11 cellular contexts compared by ENCODE assay signal in the genomic region with DNA sequence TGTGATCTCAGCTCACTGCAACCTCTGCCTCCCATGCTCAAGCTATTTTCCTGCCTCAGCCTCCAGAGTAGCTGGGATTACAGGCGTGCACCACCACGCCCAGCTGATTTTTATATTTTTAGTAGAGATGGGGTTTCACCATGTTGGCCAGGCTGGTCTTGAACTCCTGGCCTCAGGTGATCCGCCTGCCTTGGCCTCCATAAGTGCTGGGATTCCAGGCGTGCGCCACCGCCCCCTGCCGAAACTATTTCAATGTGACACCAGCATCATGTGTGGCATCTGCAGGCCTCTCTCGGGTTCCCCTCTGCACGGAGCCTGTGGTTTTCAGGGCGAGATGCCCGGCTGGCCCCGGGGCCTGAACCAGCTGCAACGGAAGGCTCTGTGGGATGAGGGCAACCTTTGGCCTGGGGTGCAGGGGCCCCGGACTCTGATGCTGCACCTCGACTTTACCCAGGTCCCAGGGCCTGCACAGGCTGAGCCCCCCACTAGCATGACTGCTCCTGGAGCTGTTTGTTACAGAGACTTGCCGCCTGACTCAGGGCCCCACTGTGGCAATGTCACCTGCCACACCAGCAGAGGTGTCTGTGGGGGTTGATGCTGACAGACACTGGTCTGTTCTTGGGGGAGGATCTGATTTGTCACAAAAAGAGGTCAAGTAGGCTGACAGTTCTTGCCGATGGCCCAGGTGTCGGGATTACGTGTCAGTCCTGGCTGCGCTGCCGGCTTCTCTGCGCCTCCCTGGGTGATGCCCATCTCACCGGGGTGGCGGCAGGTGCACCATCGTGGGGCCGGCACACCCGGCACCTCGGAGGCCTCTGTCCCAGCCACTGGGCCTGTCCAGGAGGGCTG. TPM values are rescaled to one million over a fixed set of nuclear protein-coding genes. Genes with fewer than 3 reads are reported as not detected.
A peak's percentile ranks its signal among the peaks of the same experiment; 100 is the strongest.
DNase-seq lines count a peak whose midpoint lies in the region; ATAC-seq and FAIRE-seq lines count a peak whose summit lies in the region.
"Had no signal": no experiment of that assay in that cellular context is flagged by ENCODE, and none has a peak within 500 bp of the region (broad histone marks: within the 10 kb centered on the region; RNA-seq: fewer than 3 reads in every experiment).

No MANE protein-coding gene starts in this region.

- no peaks in the 10 kb centered on the region for H3K9me3 Mint-ChIP-seq in memory B cell

- H3K27me3 Mint-ChIP-seq in memory B cell: peaks cover 14% of the 10 kb centered on the region

- no peak overlapping the region for H3K27ac Mint-ChIP-seq in memory B cell

- no peaks in the 10 kb centered on the region for H3K9me3 ChIP-seq in BLaER1

- H4K20me1 ChIP-seq in BLaER1: no peaks in the 10 kb centered on the region; the same call in 1 of the 2 replicates

- H3K4me1 ChIP-seq in BLaER1: peaks cover 81% of the 10 kb centered on the region

- H3K27me3 ChIP-seq in BLaER1: no peaks in the 10 kb centered on the region
- H3K27me3 ChIP-seq in H7 (ENCODE audit: control insufficient read depth, insufficient read depth, low read length): no peaks in the 10 kb centered on the region

- peaks cover 6% of the 10 kb centered on the region for H3K4me1 Mint-ChIP-seq in memory B cell

- ATAC-seq in memory B cell (ENCODE audit: low read depth) (peak; percentile 39), GM19351 (IDR thresholded peaks at IDR 0.05; ENCODE audit: unreplicated experiment) (no peak)

- no peak overlapping the region for H3K4me3 Mint-ChIP-seq in memory B cell

- peak overlapping the region; percentile 81 for H3K9ac ChIP-seq in BLaER1

- FAIRE-seq in urothelium cell line (lab: Jason Lieb, UNC): no peak
- FAIRE-seq: colon had no signal

- H3K4me2 ChIP-seq in BLaER1: peak overlapping the region; percentile 94

- H3K36me3 ChIP-seq in BLaER1 (no peaks in the 10 kb centered on the region), H7 (replicated peaks; ENCODE audit: control insufficient read depth, insufficient read depth, low read length) (no peaks in the 10 kb centered on the region)

- H3K4me3 ChIP-seq in BLaER1 (peak overlapping the region; percentile 30), H7 (ENCODE audit: insufficient read depth, low read depth, low read length) (no peak overlapping the region)

- peak; percentile 58 for DNase-seq in H7
- DNase-seq in T-helper 2 cell: peak in 3 of 5 experiments; percentile 20 to 67 (median 30)
- no peak for DNase-seq in memory B cell (ENCODE audit: low spot score in 2 of 2)
- DNase-seq in NCI-H1694 treated with DMSO at 0.1 percent for 48 hours (lab: John Stamatoyannopoulos, UW): no peak
- no peak for DNase-seq in urothelium cell line (ENCODE audit: low spot score)
- DNase-seq in COR-L47 (lab: John Stamatoyannopoulos, UW): no peak
- DNase-seq: NCI-H1105 had no signal

- H3K36me3 Mint-ChIP-seq in memory B cell: peaks cover 2% of the 10 kb centered on the region

- peak overlapping the region; percentile 96 for H3K27ac ChIP-seq in BLaER1

RNA-seq across cellular contexts. Expression of a gene that starts 8.6 kb away (rescaled TPM):
- total RNA-seq in H7 (2014; rRNA removed; shearing (Covaris generic)): 1.1 and 1.9 TPM in 2 replicates
- total RNA-seq: subcutaneous adipose tissue had no signal

RNA-seq across cellular contexts. Expression of a gene that starts 16.8 kb away (rescaled TPM):
- total RNA-seq in H7 (2014; rRNA removed; shearing (Covaris generic)): 0.44 and 0.94 TPM in 2 replicates

RNA-seq across cellular contexts. Expression of a gene that starts 21.2 kb away (rescaled TPM):
- not detected in 2 replicates for total RNA-seq in H7 (2014; rRNA removed; shearing (Covaris generic))
- total RNA-seq: subcutaneous adipose tissue had no signal

RNA-seq across cellular contexts. Expression of a gene that starts 33.0 kb away (rescaled TPM):
- total RNA-seq in H7 (2014; rRNA removed; shearing (Covaris generic)): 0.38 and 1.7 TPM in 2 replicates

Comparison
In these comparisons a context has a peak if more than half of its experiments do, and no peak if none do; other contexts are left out.
1. DNase-seq: peak in H7 (single experiment) and T-helper 2 cell (3 of 5); none in memory B cell (0 of 2), NCI-H1694 treated with DMSO at 0.1 percent for 48 hours (single experiment), urothelium cell line (single experiment) and COR-L47 (single experiment).